Comparison of ENCODE assay signal across 23 cellular contexts in genomic region chr1:87201768-87202167, GRCh38.
A peak's percentile ranks its signal among the peaks of the same experiment; 100 is the strongest.
DNase-seq lines count a peak whose midpoint lies in the region; ATAC-seq, FAIRE-seq and TF ChIP-seq lines count a peak whose summit lies in the region.
"Had no signal": no experiment of that assay in that cellular context is flagged by ENCODE, and none has a peak within 500 bp of the region (broad histone marks: within the 10 kb centered on the region; RNA-seq: fewer than 3 reads in every experiment).

No MANE protein-coding gene starts in this region.

- H3K27me3 ChIP-seq in H9 (ENCODE audit: insufficient read depth, low read length) = no peaks in the 10 kb centered on the region
- no peaks in the 10 kb centered on the region for H3K27me3 ChIP-seq in PC-9 (ENCODE audit: insufficient read depth, low read depth)
- H3K27me3 ChIP-seq in WERI-Rb-1 (ENCODE audit: insufficient read depth, low read depth, severe bottlenecking) = no peaks in the 10 kb centered on the region
- H3K27me3 ChIP-seq: BE2C, MG63, Peyer's patch had no signal

- H2AFZ ChIP-seq in H9 (ENCODE audit: low read length) (no peak overlapping the region), PC-9 (no peak overlapping the region)

- no peaks in the 10 kb centered on the region for H3K27me3 Mint-ChIP-seq in H9 (ENCODE audit: low read depth)

- no peak overlapping the region for H2BK15ac ChIP-seq in H9 (ENCODE audit: low read depth, low read length)

- H3K4ac ChIP-seq in H9 (ENCODE audit: low read depth, low read length) = no peak overlapping the region

- no peak overlapping the region for H3K4me2 ChIP-seq in H9 (ENCODE audit: insufficient read depth, insufficient read length, low read length)
- H3K4me2 ChIP-seq in PC-9 = peak overlapping the region; percentile 61; the same call in 1 of the 2 replicates

- H3K4me1 Mint-ChIP-seq in H9 = peaks cover 30 to 32% of the 10 kb centered on the region in 2 experiments

- H4K8ac ChIP-seq in H9 (replicated peaks; ENCODE audit: insufficient read length, low read depth, low read length) = no peak overlapping the region

- no peak overlapping the region for H2BK12ac ChIP-seq in H9 (ENCODE audit: insufficient read length, low read depth, low read length)

- H3T11ph ChIP-seq in H9 (ENCODE audit: low read length) = no peak overlapping the region

- H3K4me3 ChIP-seq in PC-9 (no peak overlapping the region), kidney (ENCODE audit: low read length in 2 of 2) (no peak overlapping the region), WERI-Rb-1 (ENCODE audit: low read depth, low read length) (no peak overlapping the region)
- H3K4me3 ChIP-seq: MG63, Peyer's patch, SK-N-MC had no signal

- H3K23ac ChIP-seq in H9 (ENCODE audit: insufficient read length, low read depth, low read length) = no peak overlapping the region

- CTCF ChIA-PET in PC-9 (lab: Charles Lee) = no interaction called here

- H3K79me2 ChIP-seq in H9 (ENCODE audit: insufficient read depth, low read length) (no peaks in the 10 kb centered on the region), PC-9 (ENCODE audit: low read depth) (no peaks in the 10 kb centered on the region)

- no peaks in the 10 kb centered on the region for H3K79me1 ChIP-seq in H9 (ENCODE audit: insufficient read depth, low read depth, low read length, poor library complexity, severe bottlenecking)

- peak overlapping the region in 2 of 3 experiments; percentile 24 to 52; a peak in 2 of 7 replicates for H3K27ac Mint-ChIP-seq in H9
- H3K27ac Mint-ChIP-seq: CD4-positive, CD25-positive, alpha-beta regulatory T cell had no signal

- H3K9me3 ChIP-seq in H9 (ENCODE audit: control insufficient read depth, low read depth, low read length) (no peaks in the 10 kb centered on the region), PC-9 (ENCODE audit: insufficient read depth, low read depth) (no peaks in the 10 kb centered on the region), kidney (ENCODE audit: control insufficient read depth in 1 of 2, low read length in 2 of 2) (no peaks in the 10 kb centered on the region), WERI-Rb-1 (ENCODE audit: severe bottlenecking) (no peaks in the 10 kb centered on the region)
- H3K9me3 ChIP-seq: BE2C, MG63, Peyer's patch had no signal

- FAIRE-seq in kidney (lab: Jason Lieb, UNC) = no peak
- FAIRE-seq: D721Med, GM19239 had no signal

- no peak overlapping the region for H3K56ac ChIP-seq in H9 (ENCODE audit: insufficient read length, low read depth, low read length)

- DNase-seq in ELF-1 (ENCODE audit: low read depth, low spot score) (peak; percentile 23), H9 (no peak), PC-9 (no peak), kidney (peak; percentile 51), WERI-Rb-1 (no peak), Right ventricle myocardium superior (no peak), DMS153 (lab: John Stamatoyannopoulos, UW) (no peak), NCI-H146 treated with DMSO at 0.1 percent for 48 hours (lab: John Stamatoyannopoulos, UW; ENCODE audit: unreplicated experiment) (no peak)
- DNase-seq: BE2C; CD4-positive, CD25-positive, alpha-beta regulatory T cell; EL; GF-D8; HCEC 1CT; KBM-7; MG63; NCI-H1105 treated with DMSO at 0.1 percent for 48 hours; NCI-H1694; NCI-H2227 treated with DMSO at 0.1 percent for 48 hours; Peyer's patch; SIG-M5 had no signal

- no CpG with 5 or more reads among the region's 9 CpGs for WGBS in H9 (ENCODE audit: extremely low coverage, insufficient read length, low lambda C conversion rate)

- H3K9me3 Mint-ChIP-seq in H9 = no peaks in the 10 kb centered on the region; a peak in 1 of 5 replicates

- H2BK120ac ChIP-seq in H9 (ENCODE audit: low read depth, low read length, poor library complexity, severe bottlenecking) = no peak overlapping the region

- no peak overlapping the region for H2AK5ac ChIP-seq in H9 (ENCODE audit: insufficient read length, low read length)

- H3F3A ChIP-seq in PC-9 (ENCODE audit: insufficient read depth, low read depth) = peaks cover 29% of the 10 kb centered on the region

- no peak overlapping the region for H4K5ac ChIP-seq in H9 (ENCODE audit: insufficient read length, low read depth, low read length)

- no peak for ATAC-seq in Right ventricle myocardium superior (ENCODE audit: poor library complexity)

- H3K14ac ChIP-seq in H9 (ENCODE audit: insufficient read depth, low read length) = no peak overlapping the region

- peaks cover 9% of the 10 kb centered on the region; the same call in 1 of the 2 replicates for H3K4me1 ChIP-seq in H9 (ENCODE audit: insufficient read depth, low read length)
- peaks cover 50% of the 10 kb centered on the region for H3K4me1 ChIP-seq in PC-9 (replicated peaks; ENCODE audit: insufficient read depth)
- no peaks in the 10 kb centered on the region for H3K4me1 ChIP-seq in kidney (ENCODE audit: control insufficient read depth in 1 of 2, insufficient read depth in 1 of 2, low read depth in 1 of 2, low read length in 2 of 2)
- H3K4me1 ChIP-seq: BE2C, Peyer's patch had no signal

- TF ChIP-seq CTCF in H9 (conservative IDR thresholded peaks at IDR 0.05) = no peak
- no peak for TF ChIP-seq CTCF in PC-9 (conservative IDR thresholded peaks at IDR 0.05)
- TF ChIP-seq CTCF in kidney (IDR thresholded peaks at IDR 0.05; ENCODE audit: borderline replicate concordance, extremely low read depth, insufficient read depth) = no peak
- no peak for TF ChIP-seq CTCF in WERI-Rb-1 (IDR thresholded peaks at IDR 0.05; ENCODE audit: low read depth, low read length)

- POLR2A ChIA-PET in PC-9 (lab: Charles Lee; ENCODE audit: unreplicated experiment) = no interaction called here

- H4K20me1 ChIP-seq in H9 (ENCODE audit: control insufficient read depth, insufficient read depth, insufficient read length) (no peaks in the 10 kb centered on the region), PC-9 (ENCODE audit: insufficient read depth) (no peaks in the 10 kb centered on the region)

- H3K4me3 Mint-ChIP-seq in H9 = no peak overlapping the region
- H3K4me3 Mint-ChIP-seq: CD4-positive, CD25-positive, alpha-beta regulatory T cell had no signal

- intact Hi-C loops in PC-9 (cut with micrococcal nuclease; ENCODE audit: unreplicated experiment) = loop anchor here (1.0 to 2.0 kb wide), 2 partner anchors 25 to 61 kb away; no protein-coding TSS in a partner anchor
- intact Hi-C loops in kidney (cut with DNase I) = no loop called here
- intact Hi-C loops in Right ventricle myocardium superior (cut with DNase I) = no loop called here

- no peaks in the 10 kb centered on the region for H3K9me2 ChIP-seq in PC-9 (ENCODE audit: insufficient read depth)

- H3K18ac ChIP-seq in H9 (ENCODE audit: insufficient read length, low read depth, low read length) = no peak overlapping the region

- BruUV-seq in PC-9 (replicated peaks; lab: Mats Ljungman, UMichigan) = no TSS peak

- H3K27ac ChIP-seq in H9 (ENCODE audit: insufficient read length, low read depth, low read length) (no peak overlapping the region), PC-9 (peak overlapping the region; percentile 80), kidney (ENCODE audit: low read depth in 2 of 2, low read length in 2 of 2) (no peak overlapping the region), WERI-Rb-1 (no peak overlapping the region)
- H3K27ac ChIP-seq: Peyer's patch, SK-N-MC had no signal

- H4K91ac ChIP-seq in H9 (ENCODE audit: insufficient read length, low read depth, low read length) = no peak overlapping the region

- H3K9ac ChIP-seq in H9 (ENCODE audit: extremely low read depth, insufficient read length, low read length) = no peak overlapping the region
- H3K9ac ChIP-seq in kidney (ENCODE audit: low read length in 2 of 2) = no peak overlapping the region

- H3K36me3 ChIP-seq in PC-9 (ENCODE audit: low read depth) (no peaks in the 10 kb centered on the region), kidney (ENCODE audit: control insufficient read depth in 1 of 2, insufficient read depth in 2 of 2, low read length in 2 of 2) (no peaks in the 10 kb centered on the region), WERI-Rb-1 (no peaks in the 10 kb centered on the region)
- H3K36me3 ChIP-seq: BE2C, MG63, Peyer's patch had no signal

- H2BK5ac ChIP-seq in H9 (ENCODE audit: insufficient read length, low read length) = no peak overlapping the region

- H3K36me3 Mint-ChIP-seq in H9 (ENCODE audit: insufficient read depth in 1 of 3, low read depth in 3 of 3) = no peaks in the 10 kb centered on the region
- H3K36me3 Mint-ChIP-seq: CD4-positive, CD25-positive, alpha-beta regulatory T cell had no signal

- H2BK20ac ChIP-seq in H9 (ENCODE audit: low read depth, low read length, poor library complexity, severe bottlenecking) = no peak overlapping the region

- no peaks in the 10 kb centered on the region for H3K23me2 ChIP-seq in H9 (ENCODE audit: insufficient read length, low read depth, low read length, poor library complexity, severe bottlenecking)

Comparison
In these comparisons a context has a peak if more than half of its experiments do, and no peak if none do; other contexts are left out.
1. DNase-seq: peak in ELF-1 (single experiment) and kidney (single experiment); none in H9 (single experiment), PC-9 (0 of 2), WERI-Rb-1 (single experiment), Right ventricle myocardium superior (single experiment), DMS153 (single experiment) and NCI-H146 treated with DMSO at 0.1 percent for 48 hours (single experiment).